Comparison of ENCODE assay signal across 8 cellular contexts in genomic region chr4:37383579-37384229, GRCh38.
A peak's percentile ranks its signal among the peaks of the same experiment; 100 is the strongest.
DNase-seq lines count a peak whose midpoint lies in the region; ATAC-seq, FAIRE-seq and TF ChIP-seq lines count a peak whose summit lies in the region.

No MANE protein-coding gene starts in this region.

- intact Hi-C loops in Caco-2 (cut with micrococcal nuclease; ENCODE audit: unreplicated experiment), result loop anchor here (1.0 to 10.0 kb wide), 7 partner anchors 141 to 1033 kb away; partner anchors contain the start of gene NWD2

- peak in 1 of 2 experiments; percentile 65 for DNase-seq in Caco-2
- DNase-seq in HTR-8/SVneo (ENCODE audit: insufficient read length, low spot score), result peak; percentile 23
- DNase-seq in SK-N-SH, result peak; percentile 9
- DNase-seq in germinal center (ENCODE audit: low spot score), result peak; percentile 25
- DNase-seq in stromal cell of bone marrow (ENCODE audit: low read depth), result peak; percentile 2
- DNase-seq in activated naive CD4-positive, alpha-beta T cell treated with Interleukin-2 at 50 U/mL for 16 hours, result no peak

- H3K4me1 ChIP-seq in Caco-2 (no peaks in the 10 kb centered on the region), SK-N-SH (ENCODE audit: control insufficient read depth in 1 of 2, insufficient read depth in 2 of 2, low read depth in 1 of 2, low read length in 1 of 2) (no peaks in the 10 kb centered on the region)

- peak; percentile 71 for ATAC-seq in GM18861 (IDR thresholded peaks at IDR 0.05; ENCODE audit: unreplicated experiment)
- ATAC-seq in GM21447 (IDR thresholded peaks at IDR 0.05; ENCODE audit: unreplicated experiment), result no peak

- H3K36me3 ChIP-seq in Caco-2 (ENCODE audit: control insufficient read depth, insufficient read depth, low read length), result no peaks in the 10 kb centered on the region
- H3K36me3 ChIP-seq in SK-N-SH (replicated peaks in 1 of 2; ENCODE audit: control insufficient read depth in 1 of 2, insufficient read depth in 2 of 2, low read length in 1 of 2), result no peaks in the 10 kb centered on the region

- H3K4me1 Mint-ChIP-seq in Caco-2 (ENCODE audit: low read depth, unreplicated experiment), result no peaks in the 10 kb centered on the region

- H3K27me3 ChIP-seq in Caco-2 (replicated peaks; ENCODE audit: control insufficient read depth, insufficient read depth, low read length) (no peaks in the 10 kb centered on the region), SK-N-SH (ENCODE audit: insufficient read depth) (peaks cover 8% of the 10 kb centered on the region; the same call in 1 of the 2 replicates)

- no peak overlapping the region for H3K9ac ChIP-seq in SK-N-SH

- no TSS peak for BruUV-seq in Caco-2 (replicated peaks; lab: Mats Ljungman, UMichigan)

- TF ChIP-seq CTCF in Caco-2 (IDR thresholded peaks at IDR 0.05; ENCODE audit: insufficient read depth in 1 of 2, low read depth in 1 of 2, low read length in 1 of 2, severe bottlenecking in 1 of 2, unreplicated experiment in 1 of 2) (peak; percentile 52 to 75), SK-N-SH (IDR thresholded peaks at IDR 0.05) (peak; percentile 72)

- H2AFZ ChIP-seq in SK-N-SH (ENCODE audit: low read depth), result no peak overlapping the region

- H3K27ac ChIP-seq in SK-N-SH (ENCODE audit: low read depth in 2 of 2, low read length in 1 of 2), result no peak overlapping the region

- H3K36me3 Mint-ChIP-seq in Caco-2 (ENCODE audit: insufficient read depth, unreplicated experiment), result no peaks in the 10 kb centered on the region

- H3K9me2 ChIP-seq in SK-N-SH, result no peaks in the 10 kb centered on the region

- no peak overlapping the region for H3K4me2 ChIP-seq in SK-N-SH

- H3K27me3 Mint-ChIP-seq in Caco-2 (ENCODE audit: insufficient read depth, unreplicated experiment), result peaks cover 9% of the 10 kb centered on the region

- TF ChIP-seq EP300 in SK-N-SH (IDR thresholded peaks at IDR 0.05; ENCODE audit: borderline replicate concordance in 1 of 2, low read depth in 1 of 2, low read length in 1 of 2), result no peak

- POLR2A ChIA-PET in Caco-2 (lab: Charles Lee) (no interaction called here), SK-N-SH (lab: Yijun Ruan, JAX) (no interaction called here)

- H3K9me3 ChIP-seq in Caco-2 (no peaks in the 10 kb centered on the region), SK-N-SH (no peaks in the 10 kb centered on the region)

- no peaks in the 10 kb centered on the region for H3K9me3 Mint-ChIP-seq in Caco-2 (ENCODE audit: unreplicated experiment)

- no peak overlapping the region for H3K4me3 Mint-ChIP-seq in Caco-2 (ENCODE audit: unreplicated experiment)

- no peaks in the 10 kb centered on the region for H4K20me1 ChIP-seq in SK-N-SH (ENCODE audit: insufficient read depth)

- no peaks in the 10 kb centered on the region for H3F3A ChIP-seq in SK-N-SH (replicated peaks; ENCODE audit: insufficient read depth)

- no peak overlapping the region for H3K27ac Mint-ChIP-seq in Caco-2 (ENCODE audit: unreplicated experiment)

- TF ChIP-seq RAD21 in SK-N-SH (IDR thresholded peaks at IDR 0.05; ENCODE audit: low read length), result peak; percentile 48; the same call in 1 of the 2 replicates

- FAIRE-seq in HTR-8/SVneo (lab: Jason Lieb, UNC), result no peak

- CTCF ChIA-PET in Caco-2 (lab: Charles Lee) (interaction anchor here (1.1 kb wide), 1 partner anchor 69 kb away, joined by 3 read pairs; no protein-coding TSS in a partner anchor), SK-N-SH (lab: Yijun Ruan, JAX) (interaction anchor here (1.0 kb wide), 1 partner anchor 29 kb away, joined by 4 read pairs; no protein-coding TSS in a partner anchor)

- H3K4me3 ChIP-seq in Caco-2 (ENCODE audit: low read depth, low read length), result no peak overlapping the region
- H3K4me3 ChIP-seq in SK-N-SH (ENCODE audit: low read depth in 2 of 2, low read length in 1 of 2), result no peak overlapping the region

- H3K79me2 ChIP-seq in SK-N-SH (ENCODE audit: insufficient read depth), result no peaks in the 10 kb centered on the region

- 7% methylated on average over 7 of the region's 7 CpGs for whole genome bisulfite sequencing in SK-N-SH (ENCODE audit: low lambda C conversion rate)

TF ChIP-seq in SK-N-SH, 30 proteins besides CTCF, POLR2A, EP300 and RAD21:
- TF ChIP-seq SMC3 (IDR thresholded peaks at IDR 0.05; ENCODE audit: low read depth, low read length), result 0 out of 2 replicates have a peak, but pooled peaks have one; percentile 16
- no peak for TF ChIP-seq MEF2A (IDR thresholded peaks at IDR 0.05; ENCODE audit: borderline replicate concordance, low read depth)
TF ChIP-seq in SK-N-SH: peak in this region for 1.
